8 cellular contexts compared by ENCODE assay signal in the genomic region with DNA sequence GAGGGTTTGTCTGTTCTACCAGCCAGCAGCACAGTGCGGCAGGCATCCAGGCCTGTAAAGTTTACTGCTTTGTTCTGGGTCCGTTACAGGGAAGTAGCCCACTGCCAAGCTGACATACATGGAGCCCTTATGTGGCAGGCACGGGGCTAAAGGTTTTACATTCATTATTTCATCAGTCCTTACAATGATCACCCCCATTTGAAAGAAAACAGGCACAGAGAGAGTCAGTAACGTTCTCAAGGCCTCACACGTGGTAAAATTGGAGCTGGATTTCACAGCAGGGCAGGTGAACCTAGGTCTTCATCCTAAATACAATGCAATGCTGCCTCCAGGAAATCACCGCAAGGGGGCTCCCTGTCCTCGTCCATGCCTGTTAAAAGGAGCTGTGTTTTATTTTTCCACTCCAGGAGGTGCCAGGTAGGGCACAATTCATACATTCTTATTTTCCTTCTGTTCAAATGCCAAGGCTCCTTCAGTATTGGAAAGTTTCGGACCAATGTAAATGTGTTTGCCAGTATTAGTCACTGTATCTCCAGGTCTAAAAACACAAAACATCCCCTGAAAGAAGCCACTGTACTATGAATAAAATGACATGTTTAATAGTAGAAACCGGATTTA.
DNase-seq lines count a peak whose midpoint lies in the region; TF ChIP-seq lines count a peak whose summit lies in the region.

No MANE protein-coding gene starts in this region.

- H3K9ac ChIP-seq in GM23248: no peak overlapping the region

- H3K9me3 ChIP-seq in DOHH2 (ENCODE audit: control insufficient read depth, insufficient read depth, low read length): no peaks in the 10 kb centered on the region
- no peaks in the 10 kb centered on the region for H3K9me3 ChIP-seq in GM23248 (ENCODE audit: low read depth)

- H3K27ac ChIP-seq in DOHH2 (ENCODE audit: low read depth, low read length) (no peak overlapping the region), GM23248 (no peak overlapping the region)

- H4K20me1 ChIP-seq in DOHH2 (ENCODE audit: control insufficient read depth, insufficient read depth, low read depth, low read length) (no peaks in the 10 kb centered on the region), GM23248 (ENCODE audit: insufficient read depth) (no peaks in the 10 kb centered on the region)

- H3K4me3 ChIP-seq in DOHH2 (ENCODE audit: low read length) (no peak overlapping the region), GM23248 (no peak overlapping the region)

- no peaks in the 10 kb centered on the region for H3K79me2 ChIP-seq in DOHH2 (ENCODE audit: control insufficient read depth, low read length)
- no peaks in the 10 kb centered on the region for H3K79me2 ChIP-seq in GM23248 (ENCODE audit: insufficient read depth)

- intact Hi-C loops in posterior vena cava (cut with DNase I): loop anchor here (5.0 to 10.0 kb wide), 3 partner anchors 329 to 346 kb away; no protein-coding TSS in a partner anchor

- WGBS in GM23248 (ENCODE audit: low coverage in 1 of 2, low lambda C conversion rate in 2 of 2, missing lambda C conversion rate in 2 of 2), 2 experiments: 39 to 40% methylated on average over 9 of the region's 9 CpGs

- H3K27me3 ChIP-seq in DOHH2 (ENCODE audit: control insufficient read depth, low read length) (no peaks in the 10 kb centered on the region), GM23248 (replicated peaks; ENCODE audit: insufficient read depth) (no peaks in the 10 kb centered on the region)

- H3K4me2 ChIP-seq in DOHH2 (ENCODE audit: low read length) (no peak overlapping the region), GM23248 (ENCODE audit: unreplicated experiment) (no peak overlapping the region)

- no peak overlapping the region for H2AFZ ChIP-seq in GM23248

- H3K36me3 ChIP-seq in DOHH2 (ENCODE audit: control insufficient read depth, low read length): no peaks in the 10 kb centered on the region
- H3K36me3 ChIP-seq in GM23248 (ENCODE audit: low read depth): no peaks in the 10 kb centered on the region

- in situ Hi-C loops in GM23248 (cut with MboI): loop anchor here (10.0 kb wide), 1 partner anchor 349 kb away; no protein-coding TSS in a partner anchor

- H3K9me2 ChIP-seq in DOHH2 (replicated peaks; ENCODE audit: control insufficient read depth, low read length): no peaks in the 10 kb centered on the region
- H3K9me2 ChIP-seq in GM23248 (ENCODE audit: insufficient read depth): no peaks in the 10 kb centered on the region

- TF ChIP-seq CTCF in DOHH2 (IDR thresholded peaks at IDR 0.05; ENCODE audit: low read depth, low read length, poor library complexity, severe bottlenecking): peak; percentile 89

- no peaks in the 10 kb centered on the region for H3F3A ChIP-seq in DOHH2 (ENCODE audit: control insufficient read depth, insufficient read depth)
- H3F3A ChIP-seq in GM23248 (ENCODE audit: insufficient read depth): 0 out of 2 replicates have a peak, but pooled peaks cover 5% of the 10 kb centered on the region

- DNase-seq in GM23248: peak; percentile 64
- peak; percentile 62 for DNase-seq in NCI-H2107 treated with DMSO at 0.1 percent for 48 hours (lab: John Stamatoyannopoulos, UW; ENCODE audit: unreplicated experiment)
- DNase-seq in activated CD8-positive, alpha-beta memory T cell treated with anti-CD3 and anti-CD28 coated beads for 48 hours (ENCODE audit: low read depth in 2 of 3, low spot score in 2 of 3): peak in 2 of 3 experiments; percentile 11 to 27
- DNase-seq in glomerular endothelial cell (ENCODE audit: extremely low read depth, low read depth, low spot score): peak; percentile 12
- peak; percentile 83 for DNase-seq in posterior vena cava (ENCODE audit: low spot score)
- no peak for DNase-seq in NCI-H1105 (lab: John Stamatoyannopoulos, UW)
- DNase-seq in effector CD8-positive, alpha-beta T cell (lab: John Stamatoyannopoulos, UW): no peak

- H3K4me1 ChIP-seq in DOHH2 (ENCODE audit: control insufficient read depth, low read length) (no peaks in the 10 kb centered on the region), GM23248 (ENCODE audit: insufficient read depth) (no peaks in the 10 kb centered on the region)

Comparison
In these comparisons a context has a peak if more than half of its experiments do, and no peak if none do; other contexts are left out.
1. DNase-seq: peak in GM23248 (single experiment), NCI-H2107 treated with DMSO at 0.1 percent for 48 hours (single experiment), activated CD8-positive, alpha-beta memory T cell treated with anti-CD3 and anti-CD28 coated beads for 48 hours (2 of 3), glomerular endothelial cell (single experiment) and posterior vena cava (single experiment); none in NCI-H1105 (single experiment) and effector CD8-positive, alpha-beta T cell (single experiment).